In the genomic region with DNA sequence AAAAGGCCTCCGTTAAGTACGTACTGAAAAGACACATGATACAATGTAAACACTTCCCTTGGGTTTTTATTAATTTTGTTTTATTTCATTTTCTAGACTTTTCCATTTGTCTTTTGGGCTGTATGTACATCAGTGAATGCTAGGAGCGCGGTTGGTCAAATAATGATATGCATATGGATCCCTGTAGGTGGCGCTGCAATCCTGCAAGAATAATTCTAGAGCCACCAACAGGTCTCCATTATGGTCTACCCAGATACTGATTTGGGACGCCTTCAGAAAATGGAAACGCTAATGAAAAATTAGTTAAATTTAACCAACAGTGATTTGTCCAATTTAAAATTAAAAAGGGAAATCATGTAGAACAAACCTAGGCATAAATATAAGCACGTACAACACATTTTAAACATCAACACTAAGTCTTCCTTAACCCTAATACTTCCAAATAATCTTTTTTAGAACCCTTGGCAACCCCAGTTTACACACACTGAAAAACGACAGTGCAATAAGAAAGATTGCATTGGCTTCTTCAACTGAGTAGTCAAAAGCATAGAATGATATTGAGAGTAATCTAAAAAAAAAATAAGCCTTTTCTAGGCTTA, we compare ENCODE assay signal across 8 cellular contexts.
DNase-seq lines count a peak whose midpoint lies in the region; ATAC-seq and TF ChIP-seq lines count a peak whose summit lies in the region.

No MANE protein-coding gene starts in this region.

- no peaks in the 10 kb centered on the region for H3K36me3 ChIP-seq in right atrium auricular region

- peak; percentile 85 for DNase-seq in G401 (ENCODE audit: low spot score)
- peak; percentile 76 to 88 for DNase-seq in NCI-H446 (lab: John Stamatoyannopoulos, UW)
- peak; percentile 77 for DNase-seq in amniotic epithelial cell (ENCODE audit: low read depth)
- peak; percentile 72 for DNase-seq in right atrium auricular region (ENCODE audit: low spot score)
- DNase-seq in retinal pigment epithelial cell (ENCODE audit: low read depth): peak; percentile 47
- no peak for DNase-seq in 8988T

- no peak overlapping the region for H3K27ac ChIP-seq in right atrium auricular region

- no peaks in the 10 kb centered on the region for H3K9me3 ChIP-seq in right atrium auricular region

- H3K4me3 ChIP-seq in right atrium auricular region (no peak overlapping the region), retinal pigment epithelial cell (ENCODE audit: low read length) (no peak overlapping the region)

- H3K27me3 ChIP-seq in right atrium auricular region: no peaks in the 10 kb centered on the region

- ATAC-seq in GM19467 (IDR thresholded peaks at IDR 0.05; ENCODE audit: unreplicated experiment) (peak; percentile 97), HG03442 (IDR thresholded peaks at IDR 0.05; ENCODE audit: unreplicated experiment) (peak; percentile 97)

- H3K4me1 ChIP-seq in right atrium auricular region: no peaks in the 10 kb centered on the region

- in situ Hi-C loops in G401 (cut with HindIII; ENCODE audit: low sequenced_read_pairs): no loop called here

- TF ChIP-seq CTCF in right atrium auricular region (IDR thresholded peaks at IDR 0.05) (peak; percentile 69 to 87), retinal pigment epithelial cell (conservative IDR thresholded peaks at IDR 0.05; ENCODE audit: low read depth, low read length) (peak; percentile 69)
